8 cellular contexts compared by ENCODE assay signal in the genomic region with DNA sequence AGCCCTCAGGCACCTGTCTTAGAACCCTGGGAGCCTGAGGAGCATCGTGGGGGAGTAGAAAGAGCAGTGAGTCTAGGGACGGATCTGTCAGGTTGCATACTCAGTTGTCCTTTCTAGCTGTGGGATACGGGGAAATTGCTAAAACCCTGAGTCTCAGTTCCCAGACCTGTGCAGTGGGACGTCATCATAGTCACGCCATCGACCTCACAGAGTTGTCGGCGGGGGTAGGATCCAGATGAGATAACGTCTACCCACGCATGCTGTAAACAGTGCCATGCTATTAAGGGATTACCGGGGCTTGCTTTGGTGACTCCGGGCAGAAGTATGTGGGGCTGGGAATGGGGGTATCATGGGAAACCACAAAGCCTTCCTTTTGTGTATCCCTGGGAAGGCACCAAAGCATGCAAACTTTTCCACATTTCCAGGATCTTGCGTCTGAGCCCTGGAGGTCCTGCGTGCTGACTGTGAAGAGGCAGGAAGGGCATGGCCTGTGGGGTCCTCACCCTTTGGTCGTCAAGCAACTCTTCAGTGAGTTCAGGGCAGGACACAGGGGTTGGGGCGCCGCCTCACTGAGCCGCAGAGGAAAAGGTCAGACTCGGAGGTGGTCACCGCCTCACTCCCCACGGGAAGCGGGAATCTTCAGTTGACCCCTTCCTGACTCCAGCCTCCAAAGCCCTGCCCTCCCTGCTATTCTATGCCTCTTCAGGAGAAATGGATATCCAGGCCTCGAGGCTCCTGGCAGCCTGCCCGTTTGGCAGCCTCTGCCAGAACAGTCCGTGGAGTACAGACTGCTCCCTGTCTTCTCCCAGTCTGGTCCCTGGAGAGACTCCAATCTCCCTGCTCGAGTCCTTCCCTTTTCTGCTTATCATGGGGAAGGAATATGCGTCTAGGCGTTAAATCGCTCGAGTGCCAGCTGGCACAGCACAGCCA.
A peak's percentile ranks its signal among the peaks of the same experiment; 100 is the strongest.
DNase-seq lines count a peak whose midpoint lies in the region; ATAC-seq and TF ChIP-seq lines count a peak whose summit lies in the region.

No MANE protein-coding gene starts in this region.

- peak; percentile 88 for ATAC-seq in Right ventricle myocardium inferior
- ATAC-seq in psoas muscle, result peak; percentile 88 to 94 (median 91)
- no peak for ATAC-seq in GM18868 (IDR thresholded peaks at IDR 0.05; ENCODE audit: unreplicated experiment)

- WGBS in psoas muscle, 3 donors, result 10 to 20% (median 15%) methylated on average over 30 of the region's 30 CpGs

- peak; percentile 90 for DNase-seq in NCI-H1048 (lab: John Stamatoyannopoulos, UW)
- DNase-seq in Right ventricle myocardium inferior (ENCODE audit: missing footprints), result peak; percentile 98
- peak; percentile 98 for DNase-seq in psoas muscle
- no peak for DNase-seq in NOMO-1 (lab: John Stamatoyannopoulos, UW; ENCODE audit: unreplicated experiment in 2 of 2)
- DNase-seq in stimulated activated CD4-positive, alpha-beta T cell treated with anti-CD3 and anti-CD28 coated beads, Interleukin-15, amount 100 ng/mL, for 24 hours, result no peak
- no peak for DNase-seq in stimulated activated CD4-positive, alpha-beta T cell treated with anti-CD3 and anti-CD28 coated beads, Interleukin-2, amount 100 ng/mL, for 24 hours

- H3K4me1 ChIP-seq in psoas muscle, result peaks cover 31% of the 10 kb centered on the region

- H3K27me3 ChIP-seq in psoas muscle (ENCODE audit: insufficient read depth in 3 of 3, low read length in 2 of 3), result no peaks in the 10 kb centered on the region

- intact Hi-C loops in Right ventricle myocardium inferior (cut with DNase I) (loop anchor here (1.0 to 10.0 kb wide), 6 partner anchors 121 to 626 kb away; a partner anchor contains a TSS), psoas muscle (cut with DNase I) (loop anchor here (2.0 to 5.0 kb wide), 4 partner anchors 114 to 629 kb away; no protein-coding TSS in a partner anchor)

- peak overlapping the region; percentile 21 for H3K4me3 ChIP-seq in WI38 (ENCODE audit: low read depth, low read length)
- H3K4me3 ChIP-seq in psoas muscle, result peak overlapping the region; percentile 58

- H3K9me3 ChIP-seq in psoas muscle, result no peaks in the 10 kb centered on the region

- H3K27ac ChIP-seq in psoas muscle, result peak overlapping the region; percentile 87

- TF ChIP-seq CTCF in WI38 (IDR thresholded peaks at IDR 0.05; ENCODE audit: low read depth, low read length), result no peak
- TF ChIP-seq CTCF in psoas muscle (IDR thresholded peaks at IDR 0.05), result no peak

- H3K36me3 ChIP-seq in psoas muscle (ENCODE audit: insufficient read depth in 1 of 2, low read depth in 1 of 2), result peaks cover 0 to 7% of the 10 kb centered on the region in 2 donors

Comparison
In these comparisons a context has a peak if more than half of its experiments do, and no peak if none do; other contexts are left out.
1. DNase-seq: peak in NCI-H1048 (single experiment), Right ventricle myocardium inferior (single experiment) and psoas muscle (2 of 2); none in NOMO-1 (0 of 2), stimulated activated CD4-positive, alpha-beta T cell treated with anti-CD3 and anti-CD28 coated beads, Interleukin-15, amount 100 ng/mL, for 24 hours (single experiment) and stimulated activated CD4-positive, alpha-beta T cell treated with anti-CD3 and anti-CD28 coated beads, Interleukin-2, amount 100 ng/mL, for 24 hours (0 of 2).